ENCODE assay signal across 30 cellular contexts in the genomic region with DNA sequence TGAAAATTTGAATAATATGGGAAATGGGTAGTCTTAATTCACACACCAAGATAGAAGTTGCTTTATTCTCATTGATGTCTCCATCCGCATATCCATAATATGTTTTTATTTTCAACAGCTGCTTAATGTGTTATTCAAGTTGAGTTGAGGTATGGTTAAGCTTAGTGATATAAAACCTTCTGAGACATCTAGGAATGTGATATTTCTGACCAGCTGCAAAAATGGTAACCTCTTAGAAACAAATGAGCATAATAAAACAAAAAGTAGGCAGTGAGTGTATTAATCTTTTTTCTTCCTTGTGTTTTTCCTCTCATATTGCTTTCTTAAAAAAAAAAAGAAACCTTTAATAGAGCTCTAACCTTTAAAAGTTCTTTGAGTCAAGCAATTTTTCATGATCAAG.
"Had no signal": no experiment of that assay in that cellular context is flagged by ENCODE, and none has a peak within 500 bp of the region (broad histone marks: within the 10 kb centered on the region; RNA-seq: fewer than 3 reads in every experiment).

No MANE protein-coding gene starts in this region.

- H3K36me3 Mint-ChIP-seq: naive thymus-derived CD4-positive, alpha-beta T cell; natural killer cell treated with Interleukin-12 subunit alpha and Interleukin-12 subunit beta and Interleukin-15 and Interleukin-18, amount 100 ng/mL, for 72 hours; stimulated activated effector memory CD8-positive, alpha-beta T cell treated with anti-CD3 and anti-CD28 coated beads, Interleukin-12 subunit alpha, Interleukin-12 subunit beta, amount 100 ng/mL, for 72 hours had no signal

- ATAC-seq: heart left ventricle; left cardiac atrium; left lobe of liver; left ventricle myocardium superior; lower lobe of right lung; naive thymus-derived CD4-positive, alpha-beta T cell; natural killer cell treated with Interleukin-12 subunit alpha and Interleukin-12 subunit beta and Interleukin-15 and Interleukin-18, amount 100 ng/mL, for 72 hours; pancreas; right cardiac atrium; sciatic nerve; stimulated activated effector memory CD8-positive, alpha-beta T cell treated with anti-CD3 and anti-CD28 coated beads, Interleukin-12 subunit alpha, Interleukin-12 subunit beta, amount 100 ng/mL, for 72 hours; upper lobe of right lung had no signal

- H3K4me3 Mint-ChIP-seq: naive thymus-derived CD4-positive, alpha-beta T cell; natural killer cell treated with Interleukin-12 subunit alpha and Interleukin-12 subunit beta and Interleukin-15 and Interleukin-18, amount 100 ng/mL, for 72 hours; neural crest cell; stimulated activated effector memory CD8-positive, alpha-beta T cell treated with anti-CD3 and anti-CD28 coated beads, Interleukin-12 subunit alpha, Interleukin-12 subunit beta, amount 100 ng/mL, for 72 hours; stimulated activated naive CD8-positive, alpha-beta T cell treated with anti-CD3 and anti-CD28 coated beads, Interleukin-15, Interleukin-2, amounts not matched to agents 100 ng/mL and 50 ng/mL, for 24 hours had no signal

- H3K4me1 ChIP-seq: heart left ventricle, lower lobe of right lung, pancreas, prostate gland, spleen, suprapubic skin, tibial artery, upper lobe of right lung had no signal

- H3K4me1 Mint-ChIP-seq: neural crest cell; stimulated activated effector memory CD8-positive, alpha-beta T cell treated with anti-CD3 and anti-CD28 coated beads, Interleukin-12 subunit alpha, Interleukin-12 subunit beta, amount 100 ng/mL, for 72 hours had no signal

- H3K4me3 ChIP-seq: heart left ventricle, hepatocyte, lower lobe of right lung, pancreas, prostate gland, spleen, suprapubic skin, thoracic aorta, tibial artery, upper lobe of right lung had no signal

- H3K27me3 ChIP-seq: heart left ventricle, hepatocyte, pancreas, spleen, suprapubic skin, tibial artery, upper lobe of right lung had no signal

- H3K4me2 ChIP-seq: hepatocyte had no signal

- H3K27ac Mint-ChIP-seq: naive thymus-derived CD4-positive, alpha-beta T cell; natural killer cell treated with Interleukin-12 subunit alpha and Interleukin-12 subunit beta and Interleukin-15 and Interleukin-18, amount 100 ng/mL, for 72 hours; stimulated activated effector memory CD8-positive, alpha-beta T cell treated with anti-CD3 and anti-CD28 coated beads, Interleukin-12 subunit alpha, Interleukin-12 subunit beta, amount 100 ng/mL, for 72 hours; stimulated activated naive CD8-positive, alpha-beta T cell treated with anti-CD3 and anti-CD28 coated beads, Interleukin-15, Interleukin-2, amounts not matched to agents 100 ng/mL and 50 ng/mL, for 24 hours had no signal

- H3K79me2 ChIP-seq: hepatocyte had no signal

- DNase-seq: heart left ventricle; kidney glomerular epithelial cell; left cardiac atrium; left ventricle myocardium superior; lower lobe of right lung; mammary epithelial cell; mesenchymal stem cell; naive thymus-derived CD4-positive, alpha-beta T cell; nucleus accumbens; pancreas; posterior cingulate gyrus; retina; right cardiac atrium; small intestine; spleen; stimulated activated CD4-positive, alpha-beta T cell treated with anti-CD3 and anti-CD28 coated beads, Interleukin-4, amount 100 ng/mL, for 24 hours; stimulated activated naive CD4-positive, alpha-beta T cell; tibial artery; trophoblast cell; upper lobe of right lung had no signal

- H3K27ac ChIP-seq: heart left ventricle, hepatocyte, lower lobe of right lung, pancreas, prostate gland, spleen, suprapubic skin, thoracic aorta, tibial artery, upper lobe of right lung had no signal

- H3K27me3 Mint-ChIP-seq: natural killer cell treated with Interleukin-12 subunit alpha and Interleukin-12 subunit beta and Interleukin-15 and Interleukin-18, amount 100 ng/mL, for 72 hours; stimulated activated naive CD8-positive, alpha-beta T cell treated with anti-CD3 and anti-CD28 coated beads, Interleukin-15, Interleukin-2, amounts not matched to agents 100 ng/mL and 50 ng/mL, for 24 hours had no signal

- H2AFZ ChIP-seq: hepatocyte had no signal

- H3K9me3 ChIP-seq: pancreas, prostate gland, suprapubic skin, thoracic aorta, upper lobe of right lung had no signal

- H3K36me3 ChIP-seq: heart left ventricle, lower lobe of right lung, pancreas, prostate gland, spleen, suprapubic skin, thoracic aorta, tibial artery, upper lobe of right lung had no signal
